ENCODE assay signal across 16 cellular contexts in genomic region chr2:5479265-5479928, GRCh38.
DNase-seq lines count a peak whose midpoint lies in the region; ATAC-seq lines count a peak whose summit lies in the region.
"Had no signal": no experiment of that assay in that cellular context is flagged by ENCODE, and none has a peak within 500 bp of the region (broad histone marks: within the 10 kb centered on the region; RNA-seq: fewer than 3 reads in every experiment).

No MANE protein-coding gene starts in this region.

- H3K4me3 Mint-ChIP-seq in T-helper 2 cell treated with Interferon-gamma antibody and Interleukin-4, amounts not matched to agents 5 μg/mL and 100 μg/mL, for 36 hours = no peak overlapping the region
- H3K4me3 Mint-ChIP-seq: CD4-positive, CD25-positive, alpha-beta regulatory T cell; naive thymus-derived CD8-positive, alpha-beta T cell had no signal

- H3K36me3 Mint-ChIP-seq in T-helper 2 cell treated with Interferon-gamma antibody and Interleukin-4, amounts not matched to agents 5 μg/mL and 100 μg/mL, for 36 hours (ENCODE audit: low read depth) = no peaks in the 10 kb centered on the region
- H3K36me3 Mint-ChIP-seq: CD4-positive, CD25-positive, alpha-beta regulatory T cell; naive thymus-derived CD8-positive, alpha-beta T cell had no signal

- H3K4me1 ChIP-seq in BLaER1 (peaks cover 27% of the 10 kb centered on the region), iPS-20b (ENCODE audit: insufficient read depth, low read length) (peaks cover 29% of the 10 kb centered on the region)
- H3K4me1 ChIP-seq: body of pancreas, right lobe of liver had no signal

- no peaks in the 10 kb centered on the region for H4K20me1 ChIP-seq in BLaER1

- peak; percentile 65 for ATAC-seq in GM18868 (IDR thresholded peaks at IDR 0.05; ENCODE audit: unreplicated experiment)
- no peak for ATAC-seq in left colon
- no peak for ATAC-seq in GM21381 (IDR thresholded peaks at IDR 0.05; ENCODE audit: unreplicated experiment)
- ATAC-seq: activated CD4-positive, CD25-positive, alpha-beta regulatory T cell treated with anti-CD3 and anti-CD28 coated beads, Interleukin-2, amount 50 U/mL, for 24 hours; body of pancreas; gastrocnemius medialis; naive thymus-derived CD8-positive, alpha-beta T cell; right lobe of liver had no signal

- H3K27me3 ChIP-seq in BLaER1 = no peaks in the 10 kb centered on the region
- H3K27me3 ChIP-seq in iPS-20b (ENCODE audit: insufficient read depth, low read length) = no peaks in the 10 kb centered on the region
- H3K27me3 ChIP-seq: body of pancreas, gastrocnemius medialis, right lobe of liver, suprapubic skin had no signal

- H3K9ac ChIP-seq in BLaER1 = no peak overlapping the region
- H3K9ac ChIP-seq in iPS-20b (ENCODE audit: low read depth, low read length) = peak overlapping the region; percentile 57; the same call in 1 of the 2 replicates

- H3K9me3 ChIP-seq in BLaER1 (no peaks in the 10 kb centered on the region), iPS-20b (ENCODE audit: insufficient read depth, low read depth, low read length) (no peaks in the 10 kb centered on the region)
- H3K9me3 ChIP-seq: body of pancreas, gastrocnemius medialis, right lobe of liver, suprapubic skin had no signal

- H3K4me2 ChIP-seq in BLaER1 = peak overlapping the region; percentile 55

- no peaks in the 10 kb centered on the region for H3K36me3 ChIP-seq in BLaER1
- H3K36me3 ChIP-seq in iPS-20b (ENCODE audit: insufficient read depth, low read depth, low read length) = no peaks in the 10 kb centered on the region
- H3K36me3 ChIP-seq: gastrocnemius medialis, right lobe of liver, suprapubic skin had no signal

- intact Hi-C loops in left colon (cut with DNase I, micrococcal nuclease) = no loop called here

- H3K27ac Mint-ChIP-seq in T-helper 2 cell treated with Interferon-gamma antibody and Interleukin-4, amounts not matched to agents 5 μg/mL and 100 μg/mL, for 36 hours = no peak overlapping the region
- H3K27ac Mint-ChIP-seq: CD4-positive, CD25-positive, alpha-beta regulatory T cell; naive thymus-derived CD8-positive, alpha-beta T cell had no signal

- no peaks in the 10 kb centered on the region for H3K9me3 Mint-ChIP-seq in T-helper 2 cell treated with Interferon-gamma antibody and Interleukin-4, amounts not matched to agents 5 μg/mL and 100 μg/mL, for 36 hours

- DNase-seq in NCI-H748 treated with DMSO at 0.1 percent for 48 hours (lab: John Stamatoyannopoulos, UW) = peak; percentile 75
- DNase-seq in left colon = no peak
- DNase-seq in T-helper 2 cell treated with Interferon-gamma antibody and Interleukin-4, amounts not matched to agents 5 μg/mL and 100 μg/mL, for 36 hours (ENCODE audit: low spot score) = no peak
- DNase-seq: body of pancreas; CD4-positive, CD25-positive, alpha-beta regulatory T cell; effector memory CD4-positive, alpha-beta T cell; gastrocnemius medialis; naive thymus-derived CD8-positive, alpha-beta T cell; NK-92 treated with Interleukin-12 subunit alpha and Interleukin-12 subunit beta, amount 100 ng/mL, for 24 hours; right lobe of liver had no signal

- H3K4me1 Mint-ChIP-seq in T-helper 2 cell treated with Interferon-gamma antibody and Interleukin-4, amounts not matched to agents 5 μg/mL and 100 μg/mL, for 36 hours (ENCODE audit: low read depth) = no peaks in the 10 kb centered on the region
- H3K4me1 Mint-ChIP-seq: CD4-positive, CD25-positive, alpha-beta regulatory T cell had no signal

- H3K27me3 Mint-ChIP-seq in T-helper 2 cell treated with Interferon-gamma antibody and Interleukin-4, amounts not matched to agents 5 μg/mL and 100 μg/mL, for 36 hours (ENCODE audit: low read depth) = no peaks in the 10 kb centered on the region
- H3K27me3 Mint-ChIP-seq: CD4-positive, CD25-positive, alpha-beta regulatory T cell had no signal

- H3K4me3 ChIP-seq in BLaER1 (no peak overlapping the region), iPS-20b (ENCODE audit: low read length) (peak overlapping the region; percentile 57)
- H3K4me3 ChIP-seq: body of pancreas, gastrocnemius medialis, right lobe of liver, suprapubic skin had no signal

- H3K27ac ChIP-seq in BLaER1 = no peak overlapping the region
- peak overlapping the region; percentile 35 for H3K27ac ChIP-seq in iPS-20b (ENCODE audit: low read length)
- H3K27ac ChIP-seq: body of pancreas, gastrocnemius medialis, right lobe of liver, suprapubic skin had no signal
